15 cellular contexts compared by ENCODE assay signal in genomic region chr10:110475722-110476515, GRCh38. TPM values are rescaled to one million over a fixed set of nuclear protein-coding genes. Genes with fewer than 3 reads are reported as not detected.
DNase-seq lines count a peak whose midpoint lies in the region; ATAC-seq and TF ChIP-seq lines count a peak whose summit lies in the region.
"Had no signal": no experiment of that assay in that cellular context is flagged by ENCODE, and none has a peak within 500 bp of the region (broad histone marks: within the 10 kb centered on the region; RNA-seq: fewer than 3 reads in every experiment).

No MANE protein-coding gene starts in this region.

- H3K27ac ChIP-seq in upper lobe of left lung = no peak overlapping the region
- H3K27ac ChIP-seq: 22Rv1, BLaER1, HL-60 had no signal

- no peak overlapping the region for H3K4me3 ChIP-seq in upper lobe of left lung
- H3K4me3 ChIP-seq: BLaER1 had no signal

- H3K4me3 Mint-ChIP-seq in nephron = no peak overlapping the region
- H3K4me3 Mint-ChIP-seq: CD8-positive, alpha-beta memory T cell had no signal

- TF ChIP-seq EP300 in upper lobe of left lung (IDR thresholded peaks at IDR 0.05) = no peak

- H3K27me3 Mint-ChIP-seq in nephron (ENCODE audit: low read depth) = peaks cover 5% of the 10 kb centered on the region
- H3K27me3 Mint-ChIP-seq: CD8-positive, alpha-beta memory T cell had no signal

- TF ChIP-seq POLR2A in upper lobe of left lung (IDR thresholded peaks at IDR 0.05) = no peak

- no peaks in the 10 kb centered on the region for H3K27me3 ChIP-seq in upper lobe of left lung
- H3K27me3 ChIP-seq: BLaER1 had no signal

- no peaks in the 10 kb centered on the region for H3K36me3 ChIP-seq in upper lobe of left lung
- H3K36me3 ChIP-seq: BLaER1 had no signal

- ATAC-seq in upper lobe of left lung (ENCODE audit: low FRiP score in 2 of 2) = no peak

- TF ChIP-seq CTCF in nephron (IDR thresholded peaks at IDR 0.05; ENCODE audit: unreplicated experiment in 3 of 3) = no peak
- TF ChIP-seq CTCF in upper lobe of left lung (IDR thresholded peaks at IDR 0.05) = no peak

- peak; percentile 19 for DNase-seq in NCI-H82 (lab: John Stamatoyannopoulos, UW)
- no peak for DNase-seq in NCI-H82 treated with DMSO at 0.1 percent for 48 hours (lab: John Stamatoyannopoulos, UW; ENCODE audit: unreplicated experiment)
- DNase-seq in cerebellar nuclear complex (lab: John Stamatoyannopoulos, UW) = peak; percentile 24 to 51
- no peak for DNase-seq in glomerular visceral epithelial cell (ENCODE audit: extremely low spot score)
- no peak for DNase-seq in putamen (ENCODE audit: low spot score)
- no peak for DNase-seq in upper lobe of left lung
- no peak for DNase-seq in GOT3 (lab: John Stamatoyannopoulos, UW)
- DNase-seq: AML-193; CD8-positive, alpha-beta memory T cell; HCEC 1CT had no signal

- no peaks in the 10 kb centered on the region for H3K36me3 Mint-ChIP-seq in nephron (ENCODE audit: low read depth)

- H3K27ac Mint-ChIP-seq in nephron = peak overlapping the region in 2 of 3 experiments; percentile 83 to 84
- H3K27ac Mint-ChIP-seq: CD8-positive, alpha-beta memory T cell had no signal

- WGBS in upper lobe of left lung, 2 donors = 93 to 97% methylated on average over 6 to 9 of the region's 9 CpGs

- no peaks in the 10 kb centered on the region for H3K9me3 Mint-ChIP-seq in nephron
- H3K9me3 Mint-ChIP-seq: CD8-positive, alpha-beta memory T cell had no signal

- H3K4me1 Mint-ChIP-seq in nephron = peaks cover 5% of the 10 kb centered on the region
- H3K4me1 Mint-ChIP-seq: CD8-positive, alpha-beta memory T cell had no signal

- no peaks in the 10 kb centered on the region for H3K4me1 ChIP-seq in upper lobe of left lung
- H3K4me1 ChIP-seq: BLaER1 had no signal

- H3K9me3 ChIP-seq in upper lobe of left lung = no peaks in the 10 kb centered on the region
- H3K9me3 ChIP-seq: BLaER1, Caco-2 had no signal

RNA-seq across cellular contexts. Expression of gene DUSP5, which starts 21.8 kb away (rescaled TPM):
- total RNA-seq in upper lobe of left lung = 10 to 100 TPM in 3 of 6 donors, 1 to 10 TPM in 3; 1.0 to 19.3 (median 10.0) TPM

Comparison
In these comparisons a context has a peak if more than half of its experiments do, and no peak if none do; other contexts are left out.
1. DNase-seq: peak in NCI-H82 (single experiment) and cerebellar nuclear complex (2 of 2); none in NCI-H82 treated with DMSO at 0.1 percent for 48 hours (single experiment), glomerular visceral epithelial cell (single experiment), putamen (single experiment), upper lobe of left lung (0 of 2) and GOT3 (single experiment).